Comparison of ENCODE assay signal across 13 cellular contexts in genomic region chr16:75243667-75244224, GRCh38. TPM values are rescaled to one million over a fixed set of nuclear protein-coding genes. Genes with fewer than 3 reads are reported as not detected.
DNase-seq lines count a peak whose midpoint lies in the region; ATAC-seq and TF ChIP-seq lines count a peak whose summit lies in the region.
"Had no signal": no experiment of that assay in that cellular context is flagged by ENCODE, and none has a peak within 500 bp of the region (broad histone marks: within the 10 kb centered on the region; RNA-seq: fewer than 3 reads in every experiment).

No MANE protein-coding gene starts in this region.

- no peak for DNase-seq in OCI-LY7 (ENCODE audit: low spot score)
- no peak for DNase-seq in dorsolateral prefrontal cortex
- DNase-seq in transverse colon = no peak
- DNase-seq in posterior vena cava (ENCODE audit: low spot score) = no peak
- no peak for DNase-seq in AG08395 (ENCODE audit: low spot score)
- DNase-seq in iPS-NIHi11 (ENCODE audit: low spot score) = no peak
- DNase-seq: activated CD8-positive, alpha-beta T cell treated with anti-CD3 and anti-CD28 coated beads, Interleukin-2, amount 10 ng/mL, durations not matched to agents 7 days and 5 days; DMS79 treated with DMSO at 0.1 percent for 48 hours; MM.1S; NCI-H2227 treated with DMSO at 0.1 percent for 48 hours had no signal

- peak overlapping the region; percentile 52 to 56 (median 54) for H3K4me3 Mint-ChIP-seq in nephron
- H3K4me3 Mint-ChIP-seq: activated CD8-positive, alpha-beta T cell treated with anti-CD3 and anti-CD28 coated beads, Interleukin-2, amount 10 ng/mL, durations not matched to agents 7 days and 5 days had no signal

- TF ChIP-seq CTCF in OCI-LY7 (conservative IDR thresholded peaks at IDR 0.05; ENCODE audit: low read length) = no peak
- TF ChIP-seq CTCF in dorsolateral prefrontal cortex (IDR thresholded peaks at IDR 0.05 in 54 of 56, conservative IDR thresholded peaks at IDR 0.05 in 2 of 56; ENCODE audit: low read depth in 1 of 56, partially characterized antibody in 56 of 56) = no peak
- TF ChIP-seq CTCF in nephron (IDR thresholded peaks at IDR 0.05; ENCODE audit: unreplicated experiment in 3 of 3) = no peak
- TF ChIP-seq CTCF in transverse colon (IDR thresholded peaks at IDR 0.05) = no peak

- H3K4me3 ChIP-seq in OCI-LY7 (ENCODE audit: low read depth, low read length, poor library complexity, severe bottlenecking) = no peak overlapping the region
- H3K4me3 ChIP-seq in dorsolateral prefrontal cortex = peak overlapping the region in 8 of 59 donors; percentile 5 to 27 (median 12)
- H3K4me3 ChIP-seq in transverse colon = no peak overlapping the region

- peaks cover 76% of the 10 kb centered on the region for H3K4me1 Mint-ChIP-seq in nephron

- no peaks in the 10 kb centered on the region for H3K36me3 ChIP-seq in OCI-LY7 (ENCODE audit: insufficient read depth, low read length)
- H3K36me3 ChIP-seq in transverse colon = peaks cover 0 to 8% (median 0%) of the 10 kb centered on the region in 4 donors

- no TSS peak for BruUV-seq in OCI-LY7 (replicated peaks; lab: Mats Ljungman, UMichigan)

- no peak overlapping the region for H2AFZ ChIP-seq in OCI-LY7 (ENCODE audit: low read length)

- H3K4me2 ChIP-seq in OCI-LY7 (ENCODE audit: low read length) = peak overlapping the region; percentile 63; the same call in 1 of the 2 replicates

- no peaks in the 10 kb centered on the region for H3K9me3 Mint-ChIP-seq in nephron

- H3K9me2 ChIP-seq in OCI-LY7 (ENCODE audit: insufficient read depth, low read length) = no peaks in the 10 kb centered on the region

- POLR2A ChIA-PET in OCI-LY7 (lab: Charles Lee) = no interaction called here

- intact Hi-C loops in OCI-LY7 (cut with micrococcal nuclease; ENCODE audit: unreplicated experiment) (no loop called here), dorsolateral prefrontal cortex (cut with DNase I) (no loop called here), transverse colon (cut with DNase I; ENCODE audit: low total_unique reads) (no loop called here), posterior vena cava (cut with DNase I) (no loop called here)

- no peak for ATAC-seq in GM19463 (IDR thresholded peaks at IDR 0.05; ENCODE audit: unreplicated experiment)
- ATAC-seq: activated CD8-positive, alpha-beta T cell treated with anti-CD3 and anti-CD28 coated beads, Interleukin-2, amount 10 ng/mL, durations not matched to agents 7 days and 5 days had no signal

- peaks cover 27% of the 10 kb centered on the region for H3K36me3 Mint-ChIP-seq in nephron (ENCODE audit: low read depth)

- H3K27ac Mint-ChIP-seq in nephron = peak overlapping the region; percentile 96 to 98 (median 97)
- H3K27ac Mint-ChIP-seq: activated CD8-positive, alpha-beta T cell treated with anti-CD3 and anti-CD28 coated beads, Interleukin-2, amount 10 ng/mL, durations not matched to agents 7 days and 5 days had no signal

- TF ChIP-seq EP300 in transverse colon (IDR thresholded peaks at IDR 0.05; ENCODE audit: low read depth) = no peak

- TF ChIP-seq POLR2A in transverse colon (IDR thresholded peaks at IDR 0.05) = no peak

- in situ Hi-C loops in transverse colon (cut with MboI; ENCODE audit: low pct_ligation_motif_present in 1 of 4, low pct_unique_long_range_greater_than_20kb in 1 of 4, low sequenced_read_pairs in 3 of 4) = loop anchor here in 1 of 4 donors (10.0 kb wide), 1 partner anchor 141 kb away; no protein-coding TSS in a partner anchor

- H4K20me1 ChIP-seq in OCI-LY7 (ENCODE audit: insufficient read depth, low read length) = no peaks in the 10 kb centered on the region

- peaks cover 19% of the 10 kb centered on the region for H3K4me1 ChIP-seq in OCI-LY7 (ENCODE audit: insufficient read depth, low read length, poor library complexity, severe bottlenecking)
- H3K4me1 ChIP-seq in transverse colon = peaks cover 55 to 62% (median 60%) of the 10 kb centered on the region in 4 donors

- no peaks in the 10 kb centered on the region for H3K9me3 ChIP-seq in OCI-LY7 (ENCODE audit: low read length)
- H3K9me3 ChIP-seq in transverse colon = no peaks in the 10 kb centered on the region

- H3K79me2 ChIP-seq in OCI-LY7 (ENCODE audit: insufficient read depth, low read depth, low read length) = no peaks in the 10 kb centered on the region

- no peaks in the 10 kb centered on the region for H3K27me3 Mint-ChIP-seq in nephron (ENCODE audit: low read depth)

- H3K27ac ChIP-seq in OCI-LY7 (ENCODE audit: low read depth, low read length, poor library complexity, severe bottlenecking) (no peak overlapping the region), dorsolateral prefrontal cortex (peak overlapping the region; percentile 94 to 100 (median 99)), transverse colon (peak overlapping the region; percentile 94 to 97 (median 96))

- H3K27me3 ChIP-seq in dorsolateral prefrontal cortex (no peaks in the 10 kb centered on the region), transverse colon (no peaks in the 10 kb centered on the region)

- WGBS in transverse colon (ENCODE audit: low coverage in 1 of 2), 2 donors = 63 to 75% methylated on average over 2 to 20 of the region's 20 CpGs

- CTCF ChIA-PET in OCI-LY7 (lab: Charles Lee; ENCODE audit: unreplicated experiment) = no interaction called here

RNA-seq across cellular contexts. Expression of gene BCAR1, which starts 7.7 kb away (rescaled TPM):
- 10.0 and 11.7 TPM in 2 replicates for total RNA-seq in OCI-LY7 (2014; rRNA removed; shearing (Covaris generic))
- total RNA-seq in OCI-LY7 (2022) (13.9 and 15.1 TPM in 2 replicates), dorsolateral prefrontal cortex (100 to 1,000 TPM in 52 of 120 experiments, 10 to 100 TPM in 68; 67.8 to 163 (median 96.2) TPM), transverse colon (100 to 1,000 TPM; 125 to 201 (median 154) TPM), posterior vena cava (100 to 1,000 TPM in 1 of 2 donors, 10 to 100 TPM in 1; 48.7 to 104 TPM)

RNA-seq across cellular contexts. Expression of gene CTRB1, which starts 25.0 kb away (rescaled TPM):
- not detected in 2 replicates for total RNA-seq in OCI-LY7 (2014; rRNA removed; shearing (Covaris generic))
- total RNA-seq in OCI-LY7 (2022) (not detected in 2 replicates), dorsolateral prefrontal cortex (1 to 10 TPM in 1 of 120 experiments, under 1 TPM in 3, not detected in 116; 0.70 to 2.3 (median 0.87) TPM), transverse colon (not detected), posterior vena cava (1 to 10 TPM in 1 of 2 donors, not detected in 1; 4.0 TPM)
- total RNA-seq: activated CD8-positive, alpha-beta T cell treated with anti-CD3 and anti-CD28 coated beads, Interleukin-2, amount 10 ng/mL, durations not matched to agents 7 days and 5 days; liver had no signal

RNA-seq across cellular contexts. Expression of gene CTRB2, which starts 36.8 kb away (rescaled TPM):
- total RNA-seq in OCI-LY7 (2014; rRNA removed; shearing (Covaris generic)) = not detected in 2 replicates
- total RNA-seq in OCI-LY7 (2022) (not detected in 2 replicates), dorsolateral prefrontal cortex (under 1 TPM in 3 of 120 experiments, not detected in 117; 0.61 to 0.94 (median 0.63) TPM), transverse colon (not detected), posterior vena cava (1 to 10 TPM in 1 of 2 donors, under 1 TPM in 1; 0.79 to 9.1 TPM)
- total RNA-seq: activated CD8-positive, alpha-beta T cell treated with anti-CD3 and anti-CD28 coated beads, Interleukin-2, amount 10 ng/mL, durations not matched to agents 7 days and 5 days had no signal
